In the genomic region with DNA sequence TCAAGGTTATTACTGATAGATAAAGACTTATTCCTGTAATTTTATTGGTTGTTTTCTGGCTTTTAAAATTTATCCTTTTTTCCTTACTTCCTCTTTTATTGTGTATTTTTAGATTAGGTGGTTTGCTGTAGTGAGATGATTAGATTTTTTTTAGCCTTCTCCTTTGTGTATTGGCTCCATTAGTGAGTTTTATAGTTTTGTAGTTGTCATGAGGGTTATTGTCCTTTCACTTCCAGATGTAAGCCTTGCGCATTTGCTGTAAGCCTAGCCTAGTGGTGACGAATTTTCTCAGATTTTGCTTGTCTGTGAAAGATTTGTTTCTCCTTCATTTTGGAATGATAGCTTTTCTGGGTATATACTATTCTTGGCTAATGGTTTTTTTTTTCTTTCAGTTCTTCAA, we compare ENCODE assay signal across 17 cellular contexts.
DNase-seq lines count a peak whose midpoint lies in the region; ATAC-seq and TF ChIP-seq lines count a peak whose summit lies in the region.
"Had no signal": no experiment of that assay in that cellular context is flagged by ENCODE, and none has a peak within 500 bp of the region (broad histone marks: within the 10 kb centered on the region; RNA-seq: fewer than 3 reads in every experiment).

No MANE protein-coding gene starts in this region.

- H3K36me3 ChIP-seq in BLaER1 (no peaks in the 10 kb centered on the region), thoracic aorta (no peaks in the 10 kb centered on the region)
- H3K36me3 ChIP-seq in BLaER1 treated with 17β-estradiol and CSF1 and Interleukin-3, amounts not matched to agents 10 nM and 100 nM, result no peaks in the 10 kb centered on the region

- ATAC-seq in thoracic aorta (ENCODE audit: insufficient number of reproducible peaks, low FRiP score, low read depth) (no peak), HG03439 (IDR thresholded peaks at IDR 0.05; ENCODE audit: unreplicated experiment) (no peak)
- ATAC-seq: GM12878 had no signal

- H3K4me2 ChIP-seq in BLaER1, result peak overlapping the region; percentile 3; the same call in 1 of the 2 replicates
- H3K4me2 ChIP-seq in BLaER1 treated with 17β-estradiol and CSF1 and Interleukin-3, amounts not matched to agents 10 nM and 100 nM, result peak overlapping the region in 9 of 11 experiments; percentile 17 to 67 (median 54); a peak in 14 of 22 replicates

- H4K20me1 ChIP-seq in BLaER1, result no peaks in the 10 kb centered on the region
- H4K20me1 ChIP-seq in BLaER1 treated with 17β-estradiol and CSF1 and Interleukin-3, amounts not matched to agents 10 nM and 100 nM, result no peaks in the 10 kb centered on the region

- H3K27ac ChIP-seq in BLaER1 (no peak overlapping the region), thoracic aorta (no peak overlapping the region)
- H3K27ac ChIP-seq in BLaER1 treated with 17β-estradiol and CSF1 and Interleukin-3, amounts not matched to agents 10 nM and 100 nM, result peak overlapping the region in 4 of 11 experiments; percentile 24 to 43 (median 39); a peak in 6 of 22 replicates
- H3K27ac ChIP-seq: HL-60 had no signal

- H3K27me3 ChIP-seq in BLaER1 (no peaks in the 10 kb centered on the region), thoracic aorta (replicated peaks; ENCODE audit: insufficient read depth) (no peaks in the 10 kb centered on the region)
- H3K27me3 ChIP-seq in BLaER1 treated with 17β-estradiol and CSF1 and Interleukin-3, amounts not matched to agents 10 nM and 100 nM, result no peaks in the 10 kb centered on the region

- H3K9me3 ChIP-seq in BLaER1 (no peaks in the 10 kb centered on the region), thoracic aorta (no peaks in the 10 kb centered on the region)
- peaks cover 0 to 8% (median 3%) of the 10 kb centered on the region in 11 experiments; a peak in 12 of 22 replicates for H3K9me3 ChIP-seq in BLaER1 treated with 17β-estradiol and CSF1 and Interleukin-3, amounts not matched to agents 10 nM and 100 nM (replicated peaks in 1 of 11)

- DNase-seq in OCI-M1 (lab: John Stamatoyannopoulos, UW) (peak; percentile 66), thoracic aorta (ENCODE audit: low spot score) (no peak)
- DNase-seq in stimulated activated CD4-positive, alpha-beta T cell treated with anti-CD3 and anti-CD28 coated beads, Interleukin-4, amount 100 ng/mL, for 1 hour, result no peak
- DNase-seq: ACHN; CD4-positive, CD25-positive, alpha-beta regulatory T cell; CD8-positive, alpha-beta memory T cell; COR-L47; DMS 273 treated with DMSO at 0.1 percent for 48 hours; DMS53; DND-41; EL; H9 had no signal

- H3K9ac ChIP-seq in BLaER1, result no peak overlapping the region
- peak overlapping the region in 1 of 11 experiments; percentile 4; a peak in 1 of 22 replicates for H3K9ac ChIP-seq in BLaER1 treated with 17β-estradiol and CSF1 and Interleukin-3, amounts not matched to agents 10 nM and 100 nM

- H3K4me1 ChIP-seq in BLaER1, result peaks cover 7% of the 10 kb centered on the region
- H3K4me1 ChIP-seq in BLaER1 treated with 17β-estradiol and CSF1 and Interleukin-3, amounts not matched to agents 10 nM and 100 nM, result peaks cover 6 to 23% (median 12%) of the 10 kb centered on the region in 10 experiments; a peak in 17 of 20 replicates
- peaks cover 2 to 16% of the 10 kb centered on the region in 2 donors for H3K4me1 ChIP-seq in thoracic aorta (ENCODE audit: control insufficient read depth in 1 of 2, low read depth in 2 of 2)

- no peak for TF ChIP-seq CTCF in thoracic aorta (IDR thresholded peaks at IDR 0.05)

- H3K4me3 ChIP-seq in BLaER1, result no peak overlapping the region
- H3K4me3 ChIP-seq in BLaER1 treated with 17β-estradiol and CSF1 and Interleukin-3, amounts not matched to agents 10 nM and 100 nM, result no peak overlapping the region
- H3K4me3 ChIP-seq in thoracic aorta, result peak overlapping the region; percentile 20
- H3K4me3 ChIP-seq: GM12878 had no signal
